In genomic region chr2:121234144-121234543, GRCh38 we compare ENCODE assay signal across 1 cellular context.
TF ChIP-seq lines count a peak whose summit lies in the region.

No MANE protein-coding gene starts in this region.

TF ChIP-seq in SK-N-SH, 30 proteins besides CTCF, POLR2A, EP300 and RAD21 (continued from another document):
- TF ChIP-seq ZBTB33 (IDR thresholded peaks at IDR 0.05; ENCODE audit: borderline replicate concordance, low read depth) (no peak), MEF2A (IDR thresholded peaks at IDR 0.05; ENCODE audit: borderline replicate concordance, low read depth) (no peak), PBX3 (IDR thresholded peaks at IDR 0.05) (no peak), GATA2 (CRISPR knock-in tag; IDR thresholded peaks at IDR 0.05) (no peak), YY1 (IDR thresholded peaks at IDR 0.05; ENCODE audit: low read depth) (no peak)
- TF ChIP-seq, protein P1, sequence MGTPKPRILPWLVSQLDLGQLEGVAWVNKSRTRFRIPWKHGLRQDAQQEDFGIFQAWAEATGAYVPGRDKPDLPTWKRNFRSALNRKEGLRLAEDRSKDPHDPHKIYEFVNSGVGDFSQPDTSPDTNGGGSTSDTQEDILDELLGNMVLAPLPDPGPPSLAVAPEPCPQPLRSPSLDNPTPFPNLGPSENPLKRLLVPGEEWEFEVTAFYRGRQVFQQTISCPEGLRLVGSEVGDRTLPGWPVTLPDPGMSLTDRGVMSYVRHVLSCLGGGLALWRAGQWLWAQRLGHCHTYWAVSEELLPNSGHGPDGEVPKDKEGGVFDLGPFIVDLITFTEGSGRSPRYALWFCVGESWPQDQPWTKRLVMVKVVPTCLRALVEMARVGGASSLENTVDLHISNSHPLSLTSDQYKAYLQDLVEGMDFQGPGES (IDR thresholded peaks at IDR 0.05; ENCODE audit: low read depth, low read length) = no peak
- TF ChIP-seq, protein P2, sequence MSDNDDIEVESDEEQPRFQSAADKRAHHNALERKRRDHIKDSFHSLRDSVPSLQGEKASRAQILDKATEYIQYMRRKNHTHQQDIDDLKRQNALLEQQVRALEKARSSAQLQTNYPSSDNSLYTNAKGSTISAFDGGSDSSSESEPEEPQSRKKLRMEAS (IDR thresholded peaks at IDR 0.05; ENCODE audit: low read depth) = no peak
